14 cellular contexts compared by ENCODE assay signal in the genomic region with DNA sequence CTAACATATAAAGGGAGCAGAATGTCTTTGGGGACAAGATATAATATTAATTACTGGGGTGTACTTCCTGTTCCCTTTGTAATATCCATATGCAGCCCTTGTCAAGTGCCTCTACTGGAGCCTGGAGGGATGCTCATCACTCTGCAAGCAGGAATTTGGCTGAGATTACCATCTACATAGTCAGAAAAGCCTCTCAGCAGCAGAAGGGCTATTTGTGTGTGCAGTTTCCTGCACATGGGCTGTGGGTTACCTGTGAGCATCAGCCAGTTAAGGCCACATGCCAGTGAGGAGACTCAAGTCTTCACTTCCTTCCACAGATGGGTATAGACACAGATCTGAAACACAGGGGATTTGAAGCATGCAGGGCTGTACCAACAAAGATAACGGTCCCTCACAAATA.
"Had no signal": no experiment of that assay in that cellular context is flagged by ENCODE, and none has a peak within 500 bp of the region (broad histone marks: within the 10 kb centered on the region; RNA-seq: fewer than 3 reads in every experiment).

No MANE protein-coding gene starts in this region.

- H3K27ac ChIP-seq: esophagus muscularis mucosa, left lung, parathyroid adenoma, thoracic aorta had no signal

- H3K9ac ChIP-seq: parathyroid adenoma had no signal

- H3K36me3 ChIP-seq: esophagus muscularis mucosa, left lung, thoracic aorta had no signal

- DNase-seq: activated CD4-positive, alpha-beta memory T cell treated with anti-CD3 and anti-CD28 coated beads, Interleukin-2, amount 10 ng/mL, durations not matched to agents 7 days and 5 days; activated CD4-positive, alpha-beta T cell treated with anti-CD3 and anti-CD28 coated beads for 4 hours; activated T-cell treated with anti-CD3 and anti-CD28 coated beads, Interleukin-2, amount 50 U/mL, for 24 hours; central memory CD4-positive, alpha-beta T cell; cortex of kidney; effector CD4-positive, alpha-beta T cell; left lung; mucosa of descending colon; naive thymus-derived CD4-positive, alpha-beta T cell; stimulated activated CD4-positive, alpha-beta T cell treated with anti-CD3 and anti-CD28 coated beads, Interleukin-12 subunit alpha, Interleukin-12 subunit beta, amount 100 ng/mL, for 4 hours; stimulated activated CD4-positive, alpha-beta T cell treated with anti-CD3 and anti-CD28 coated beads, Interleukin-2, amount 100 ng/mL, for 24 hours had no signal

- H3K4me1 ChIP-seq: esophagus muscularis mucosa, left lung, parathyroid adenoma had no signal

- H3K4me3 ChIP-seq: esophagus muscularis mucosa, left lung, mucosa of descending colon, thoracic aorta had no signal

- H2AFZ ChIP-seq: parathyroid adenoma had no signal

- H3K79me2 ChIP-seq: parathyroid adenoma had no signal

- H3K9me3 ChIP-seq: esophagus muscularis mucosa, left lung, mucosa of descending colon, thoracic aorta had no signal

- H3K27me3 ChIP-seq: esophagus muscularis mucosa, left lung had no signal
